In genomic region chr11:33933607-33934006, GRCh38 we compare ENCODE assay signal across 24 cellular contexts. TPM values are rescaled to one million over a fixed set of nuclear protein-coding genes. Genes with fewer than 3 reads are reported as not detected.
A peak's percentile ranks its signal among the peaks of the same experiment; 100 is the strongest.
DNase-seq lines count a peak whose midpoint lies in the region; ATAC-seq, FAIRE-seq and TF ChIP-seq lines count a peak whose summit lies in the region.
"Had no signal": no experiment of that assay in that cellular context is flagged by ENCODE, and none has a peak within 500 bp of the region (broad histone marks: within the 10 kb centered on the region; RNA-seq: fewer than 3 reads in every experiment).

No MANE protein-coding gene starts in this region.

- H3K4me3 Mint-ChIP-seq in nephron, result no peak overlapping the region
- H3K4me3 Mint-ChIP-seq: CD8-positive, alpha-beta T cell had no signal

- no peaks in the 10 kb centered on the region for H3K36me3 Mint-ChIP-seq in nephron (ENCODE audit: low read depth)
- H3K36me3 Mint-ChIP-seq: CD8-positive, alpha-beta T cell had no signal

- no peak for FAIRE-seq in K562 (lab: Jason Lieb, UNC)
- FAIRE-seq: GM18507, HepG2, RCC 7860 had no signal

- in situ Hi-C loops in K562 (cut with MboI), result no loop called here

- intact Hi-C loops in K562 (cut with micrococcal nuclease), result no loop called here

- POLR2A ChIA-PET in K562 (lab: Yijun Ruan, JAX), result interaction anchor here (1.3 to 2.1 kb wide), 3 partner anchors 9 to 41 kb away, joined by 3 to 7 read pairs (median 4); no protein-coding TSS in a partner anchor
- POLR2A ChIA-PET in GM10248 (lab: Yijun Ruan, JAX), result no interaction called here

- TF ChIP-seq RAD21 in K562 (CRISPR knock-in tag; conservative IDR thresholded peaks at IDR 0.05 in 1 of 2, IDR thresholded peaks at IDR 0.05 in 1 of 2), result no peak

- 75% methylated on average over 1 of the region's 1 CpG for WGBS in K562 (ENCODE audit: insufficient coverage, low coverage, missing lambda C conversion rate)
- 62% methylated on average over 1 of the region's 1 CpG for WGBS in hepatocyte (ENCODE audit: low lambda C conversion rate, missing lambda C conversion rate)

- no peak for TF ChIP-seq EP300 in K562 (IDR thresholded peaks at IDR 0.05; ENCODE audit: low read length)

- H3K9me3 Mint-ChIP-seq in nephron, result peaks cover 7% of the 10 kb centered on the region

- CTCF ChIA-PET in K562 (lab: Yijun Ruan, JAX; ENCODE audit: low intra/inter-chr PET ratio) (no interaction called here), GM10248 (lab: Yijun Ruan, JAX) (interaction anchor here (0.8 to 2.7 kb wide), 7 partner anchors 10 to 76 kb away, joined by 3 to 11 read pairs (median 4); no protein-coding TSS in a partner anchor)

- H3K27me3 ChIP-seq in K562 (ENCODE audit: control insufficient read depth in 2 of 2, insufficient read depth in 2 of 2, low read length in 2 of 2) (no peaks in the 10 kb centered on the region), hepatocyte (no peaks in the 10 kb centered on the region)

- H3K36me3 ChIP-seq in K562 (ENCODE audit: control insufficient read depth, insufficient read depth, low read length) (no peaks in the 10 kb centered on the region), hepatocyte (replicated peaks; ENCODE audit: insufficient read depth, low read depth) (no peaks in the 10 kb centered on the region)

- peaks cover 17% of the 10 kb centered on the region for H3K9me3 ChIP-seq in K562 (replicated peaks; ENCODE audit: control insufficient read depth, insufficient read depth, low read depth, low read length)
- no peaks in the 10 kb centered on the region for H3K9me3 ChIP-seq in hepatocyte (ENCODE audit: low read depth)

- BruUV-seq in K562 (replicated peaks; lab: Mats Ljungman, UMichigan), result no TSS peak

- no peak for ATAC-seq in K562
- ATAC-seq: CD8-positive, alpha-beta T cell; HepG2 had no signal

- peaks cover 24% of the 10 kb centered on the region for H3K27me3 Mint-ChIP-seq in nephron (ENCODE audit: low read depth)

- no peaks in the 10 kb centered on the region; the same call in 2 of the 3 replicates for H3K79me2 ChIP-seq in K562 (ENCODE audit: control insufficient read depth, insufficient read depth, low read length)
- H3K79me2 ChIP-seq in hepatocyte, result no peaks in the 10 kb centered on the region

- no peaks in the 10 kb centered on the region for H3K9me1 ChIP-seq in K562 (ENCODE audit: control insufficient read depth, insufficient read depth, low read length)

- DNase-seq in K562 (ENCODE audit: extremely low read depth in 1 of 4, low spot score in 3 of 4) (no peak), hepatocyte (ENCODE audit: low spot score) (peak; percentile 44), erythroblast (lab: John Stamatoyannopoulos, UW) (no peak), NCI-H187 (lab: John Stamatoyannopoulos, UW) (no peak), DMS114 treated with DMSO at 0.1 percent for 48 hours (lab: John Stamatoyannopoulos, UW; ENCODE audit: unreplicated experiment) (no peak), GM10248 (ENCODE audit: extremely low spot score) (no peak)
- DNase-seq: Caco-2; CD8-positive, alpha-beta T cell; DMS153; H7; KBM-7; NCI-H1092; NCI-H1417 treated with DMSO at 0.1 percent for 48 hours; NCI-H187 treated with DMSO at 0.1 percent for 48 hours; NCI-H2171 treated with DMSO at 0.1 percent for 48 hours; NCI-H345; NCI-H510A treated with DMSO at 0.1 percent for 48 hours; SIG-M5 had no signal

- H3K4me1 Mint-ChIP-seq in nephron, result peaks cover 78% of the 10 kb centered on the region

- TF ChIP-seq POLR2A in K562 (conservative IDR thresholded peaks at IDR 0.05) (no peak), erythroblast (IDR thresholded peaks at IDR 0.05; ENCODE audit: low read length) (no peak)

- no peaks in the 10 kb centered on the region for H3K9me2 ChIP-seq in hepatocyte (replicated peaks; ENCODE audit: insufficient read depth)

- H4K20me1 ChIP-seq in K562 (replicated peaks; ENCODE audit: control insufficient read depth, insufficient read depth, low read length) (no peaks in the 10 kb centered on the region), hepatocyte (ENCODE audit: insufficient read depth, poor library complexity, severe bottlenecking) (no peaks in the 10 kb centered on the region)

- H3K4me1 ChIP-seq in K562 (replicated peaks in 1 of 2; ENCODE audit: control insufficient read depth in 2 of 2, insufficient read depth in 2 of 2, low read length in 2 of 2) (peaks cover 20 to 59% of the 10 kb centered on the region in 2 experiments), hepatocyte (ENCODE audit: insufficient read depth) (peaks cover 30% of the 10 kb centered on the region)
- H3K4me1 ChIP-seq: Caco-2 had no signal

- peak overlapping the region; percentile 87 for H2AFZ ChIP-seq in K562 (ENCODE audit: low read depth, low read length)
- H2AFZ ChIP-seq in hepatocyte, result no peak overlapping the region

- H3K27ac Mint-ChIP-seq in nephron, result peak overlapping the region; percentile 37 to 93 (median 85)
- H3K27ac Mint-ChIP-seq: CD8-positive, alpha-beta T cell had no signal

- H3K9ac ChIP-seq in K562 (ENCODE audit: insufficient read depth in 1 of 2, low read depth in 2 of 2, low read length in 2 of 2), result no peak overlapping the region

- no peak overlapping the region for H3K4me3 ChIP-seq in K562
- H3K4me3 ChIP-seq in hepatocyte, result no peak overlapping the region
- H3K4me3 ChIP-seq: SK-N-MC had no signal

- TF ChIP-seq CTCF in K562 (IDR thresholded peaks at IDR 0.05 in 2 of 3, conservative IDR thresholded peaks at IDR 0.05 in 1 of 3; ENCODE audit: insufficient read depth in 2 of 3, low read depth in 1 of 3, low read length in 3 of 3) (no peak), hepatocyte (IDR thresholded peaks at IDR 0.05; ENCODE audit: poor library complexity) (no peak), nephron (IDR thresholded peaks at IDR 0.05; ENCODE audit: unreplicated experiment in 3 of 3) (no peak), GM10248 (IDR thresholded peaks at IDR 0.05; ENCODE audit: control extremely low read depth, extremely low read depth, low read depth, missing control alignments) (no peak)

- H3K27ac ChIP-seq in K562 (ENCODE audit: extremely low read depth, low read depth, low read length) (no peak overlapping the region), hepatocyte (peak overlapping the region; percentile 90)
- H3K27ac ChIP-seq: C4-2B, SK-N-MC had no signal

- H3K4me2 ChIP-seq in K562 (ENCODE audit: insufficient read depth, low read length), result no peak overlapping the region
- H3K4me2 ChIP-seq in hepatocyte, result no peak overlapping the region

TF ChIP-seq in K562, 482 proteins besides CTCF, POLR2A, EP300 and RAD21 (continues in another document):
- TF ChIP-seq ZNF12 (CRISPR knock-in tag; IDR thresholded peaks at IDR 0.05) (no peak), KDM4B (IDR thresholded peaks at IDR 0.05; ENCODE audit: borderline replicate concordance in 2 of 2, low read depth in 1 of 2) (no peak), ETS2 (tag; IDR thresholded peaks at IDR 0.05; ENCODE audit: borderline replicate concordance, poor library complexity, severe bottlenecking) (no peak), SRSF9 (IDR thresholded peaks at IDR 0.05; ENCODE audit: borderline replicate concordance, low read depth, low read length) (no peak), E2F3 (CRISPR knock-in tag; IDR thresholded peaks at IDR 0.05) (no peak), ZBTB2 (IDR thresholded peaks at IDR 0.05) (no peak), SIX5 (IDR thresholded peaks at IDR 0.05; ENCODE audit: borderline replicate concordance in 1 of 2, insufficient read depth in 1 of 2, low read depth in 1 of 2, low read length in 2 of 2) (no peak)
- TF ChIP-seq, protein P1, sequence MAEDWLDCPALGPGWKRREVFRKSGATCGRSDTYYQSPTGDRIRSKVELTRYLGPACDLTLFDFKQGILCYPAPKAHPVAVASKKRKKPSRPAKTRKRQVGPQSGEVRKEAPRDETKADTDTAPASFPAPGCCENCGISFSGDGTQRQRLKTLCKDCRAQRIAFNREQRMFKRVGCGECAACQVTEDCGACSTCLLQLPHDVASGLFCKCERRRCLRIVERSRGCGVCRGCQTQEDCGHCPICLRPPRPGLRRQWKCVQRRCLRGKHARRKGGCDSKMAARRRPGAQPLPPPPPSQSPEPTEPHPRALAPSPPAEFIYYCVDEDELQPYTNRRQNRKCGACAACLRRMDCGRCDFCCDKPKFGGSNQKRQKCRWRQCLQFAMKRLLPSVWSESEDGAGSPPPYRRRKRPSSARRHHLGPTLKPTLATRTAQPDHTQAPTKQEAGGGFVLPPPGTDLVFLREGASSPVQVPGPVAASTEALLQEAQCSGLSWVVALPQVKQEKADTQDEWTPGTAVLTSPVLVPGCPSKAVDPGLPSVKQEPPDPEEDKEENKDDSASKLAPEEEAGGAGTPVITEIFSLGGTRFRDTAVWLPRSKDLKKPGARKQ (CRISPR knock-in tag; IDR thresholded peaks at IDR 0.05), result no peak

RNA-seq across cellular contexts. Expression of gene LMO2, which starts 41.7 kb away (rescaled TPM):
- 49.1 and 50.2 TPM in 2 replicates for total RNA-seq in K562 (2011; cell fraction: chromatin; rRNA removed; ENCODE audit: low replicate concordance)
- total RNA-seq in K562 (2011; cell fraction: nucleolus; rRNA removed), result 42.2 and 44.7 TPM in 2 replicates
- 44.7 and 67.3 TPM in 2 replicates for total RNA-seq in K562 (2011; cell fraction: nucleoplasm; rRNA removed)
- total RNA-seq in K562 (2014; rRNA removed), result 93.1 and 104 TPM in 2 replicates
- 85.1 and 96.3 TPM in 2 replicates for total RNA-seq in K562 (2014; rRNA removed; fragmentation: Illumina TruSeq; extraction: Trizol)
- 39.2 and 41.5 TPM in 2 replicates for total RNA-seq in K562 (2015; rRNA removed; fragmentation: Illumina TruSeq; extraction: Trizol)
- 87.3 and 96.2 TPM in 2 replicates for total RNA-seq in K562 (2021)
- polyA plus RNA-seq in K562 (2011; rRNA removed), result 79.9 and 126 TPM in 2 replicates
- 57.1 and 58.2 TPM in 2 replicates for polyA plus RNA-seq in K562 (2011; cell fraction: cytosol; rRNA removed)
- 75.1 and 102 TPM in 2 replicates for polyA plus RNA-seq in K562 (2011; cell fraction: nucleus; rRNA removed)
- 22.8 and 56.1 TPM in 2 replicates for polyA plus RNA-seq in K562 (2012)
- polyA plus RNA-seq in K562 (2014; fragmentation: Illumina TruSeq; extraction: Trizol), result 90.9 and 91.5 TPM in 2 replicates
- 10 to 100 TPM in 1 of 2 experiments, 1 to 10 TPM in 1; 6.9 to 19.6 TPM for polyA plus RNA-seq in K562 (2014; fragmentation: Nextera tagmentation; extraction: Ambion mirVana)
- polyA plus RNA-seq in K562 (2014; rRNA removed), result 98.0 and 118 TPM in 2 replicates
- polyA minus RNA-seq in K562 (2011; rRNA and poly(A)+ RNA removed), result 48.8 and 65.2 TPM in 2 replicates
- 20.9 and 37.0 TPM in 2 replicates for polyA minus RNA-seq in K562 (2011; cell fraction: cytosol; rRNA and poly(A)+ RNA removed)
- 39.8 and 45.0 TPM in 2 replicates for polyA minus RNA-seq in K562 (2011; cell fraction: nucleus; rRNA and poly(A)+ RNA removed)
- total RNA-seq in hepatocyte, result 2.5 and 4.9 TPM in 2 replicates
- 4.9 and 5.5 TPM in 2 replicates for polyA plus RNA-seq in hepatocyte
- total RNA-seq: CD8-positive, alpha-beta T cell; HepG2 had no signal
- polyA plus RNA-seq: HepG2 had no signal
